17 cellular contexts compared by ENCODE assay signal in genomic region chr3:182920515-182921084, GRCh38. TPM values are rescaled to one million over a fixed set of nuclear protein-coding genes. Genes with fewer than 3 reads are reported as not detected.
DNase-seq lines count a peak whose midpoint lies in the region; ATAC-seq and TF ChIP-seq lines count a peak whose summit lies in the region.
"Had no signal": no experiment of that assay in that cellular context is flagged by ENCODE, and none has a peak within 500 bp of the region (broad histone marks: within the 10 kb centered on the region; RNA-seq: fewer than 3 reads in every experiment).

No MANE protein-coding gene starts in this region.

- H3K36me3 ChIP-seq in A673 (ENCODE audit: insufficient read depth, low read length, poor library complexity, severe bottlenecking) (no peaks in the 10 kb centered on the region), HEK293 (ENCODE audit: control insufficient read depth in 2 of 2, insufficient read depth in 1 of 2, low read length in 2 of 2) (peaks cover 0 to 2% of the 10 kb centered on the region in 2 experiments; a peak in 1 of 3 replicates), mesenchymal stem cell (ENCODE audit: control insufficient read depth in 1 of 2, insufficient read depth in 2 of 2, low read depth in 1 of 2, low read length in 2 of 2) (peaks cover 0 to 24% of the 10 kb centered on the region in 2 experiments)
- H3K36me3 ChIP-seq: brain microvascular endothelial cell had no signal

- H3K9ac ChIP-seq in mesenchymal stem cell (ENCODE audit: low read length): no peak overlapping the region
- H3K9ac ChIP-seq: GM23248 had no signal

- peaks cover 12% of the 10 kb centered on the region for H3K4me1 Mint-ChIP-seq in WTC11
- H3K4me1 Mint-ChIP-seq: neural crest cell had no signal

- H4K8ac ChIP-seq in mesenchymal stem cell (ENCODE audit: low read length): peak overlapping the region; percentile 35

- H3K9me3 ChIP-seq in A673 (ENCODE audit: low read depth, low read length, poor library complexity, severe bottlenecking): no peaks in the 10 kb centered on the region
- no peaks in the 10 kb centered on the region for H3K9me3 ChIP-seq in HEK293 (ENCODE audit: control insufficient read depth, insufficient read depth, low read depth, low read length)
- no peaks in the 10 kb centered on the region for H3K9me3 ChIP-seq in mesenchymal stem cell (ENCODE audit: control insufficient read depth, low read length)

- peak overlapping the region; percentile 20 for H3K27ac ChIP-seq in A673 (ENCODE audit: low read depth, low read length, poor library complexity, severe bottlenecking)
- no peak overlapping the region for H3K27ac ChIP-seq in HEK293 (ENCODE audit: extremely low read depth, low read depth, low read length)
- H3K27ac ChIP-seq in mesenchymal stem cell (ENCODE audit: low read length, poor library complexity, severe bottlenecking): peak overlapping the region; percentile 1
- H3K27ac ChIP-seq: brain microvascular endothelial cell, epithelial cell of prostate, GM23248 had no signal

- no peak overlapping the region for H3K4me2 ChIP-seq in mesenchymal stem cell (ENCODE audit: low read length, poor library complexity, severe bottlenecking)

- peak overlapping the region; percentile 19 for H2AK5ac ChIP-seq in mesenchymal stem cell (ENCODE audit: low read length, severe bottlenecking)

- no TSS peak for BruUV-seq in A673 (replicated peaks; lab: Mats Ljungman, UMichigan)

- no peaks in the 10 kb centered on the region for H3K27me3 Mint-ChIP-seq in WTC11 (ENCODE audit: low read depth)

- no peaks in the 10 kb centered on the region for H3K79me1 ChIP-seq in mesenchymal stem cell (replicated peaks; ENCODE audit: low read length, poor library complexity, severe bottlenecking)

- peaks cover 4% of the 10 kb centered on the region for H3K9me3 Mint-ChIP-seq in WTC11
- H3K9me3 Mint-ChIP-seq: immature natural killer cell, neural crest cell had no signal

- H4K91ac ChIP-seq in mesenchymal stem cell (ENCODE audit: low read length): no peak overlapping the region

- no peak overlapping the region for H2AFZ ChIP-seq in mesenchymal stem cell (ENCODE audit: low read depth, low read length)
- H2AFZ ChIP-seq: GM23248 had no signal

- H3K27me3 ChIP-seq in A673 (replicated peaks; ENCODE audit: insufficient read depth, low read depth, low read length, poor library complexity) (no peaks in the 10 kb centered on the region), mesenchymal stem cell (ENCODE audit: control insufficient read depth in 1 of 2, insufficient read depth in 1 of 2, low read length in 2 of 2) (no peaks in the 10 kb centered on the region)
- H3K27me3 ChIP-seq: brain microvascular endothelial cell had no signal

- H3K36me3 Mint-ChIP-seq in WTC11: peaks cover 3% of the 10 kb centered on the region; the same call in 1 of the 2 replicates

- no peak overlapping the region for H3K4me3 Mint-ChIP-seq in WTC11
- H3K4me3 Mint-ChIP-seq: immature natural killer cell, neural crest cell had no signal

- ATAC-seq in WTC11: peak; percentile 93
- ATAC-seq in HG02981 (IDR thresholded peaks at IDR 0.05; ENCODE audit: unreplicated experiment): no peak
- ATAC-seq in GM18520 (IDR thresholded peaks at IDR 0.05; ENCODE audit: unreplicated experiment): no peak

- 54% methylated on average over 8 of the region's 9 CpGs for WGBS in mesenchymal stem cell

- peak overlapping the region; percentile 86 for H3K27ac Mint-ChIP-seq in WTC11

- no peak overlapping the region for H2BK120ac ChIP-seq in mesenchymal stem cell (ENCODE audit: low read depth, low read length)

- no peak overlapping the region for H2BK12ac ChIP-seq in mesenchymal stem cell (ENCODE audit: low read length in 2 of 2)

- POLR2A ChIA-PET in A673 (lab: Charles Lee; ENCODE audit: low non-redundant PET) (no interaction called here), HEK293 (lab: Yijun Ruan, JAX) (no interaction called here), WTC11 (lab: Charles Lee) (no interaction called here)

- intact Hi-C loops in A673 (cut with micrococcal nuclease; ENCODE audit: unreplicated experiment) (no loop called here), head of caudate nucleus (cut with DNase I) (no loop called here)

- CTCF ChIA-PET in A673 (lab: Charles Lee) (no interaction called here), HEK293 (lab: Yijun Ruan, JAX) (interaction anchor here (0.8 to 1.1 kb wide), 2 partner anchors 12 to 851 kb away, joined by 4 read pairs; no protein-coding TSS in a partner anchor), WTC11 (lab: Charles Lee) (interaction anchor here (0.6 to 1.6 kb wide), 6 partner anchors 11 to 206 kb away, joined by 3 to 8 read pairs (median 4); no protein-coding TSS in a partner anchor)

- H3K4me3 ChIP-seq in A673 (ENCODE audit: low read depth, low read length, poor library complexity, severe bottlenecking) (no peak overlapping the region), HEK293 (ENCODE audit: low read depth, low read length) (no peak overlapping the region), mesenchymal stem cell (ENCODE audit: insufficient read depth in 1 of 2, low read depth in 1 of 2, low read length in 2 of 2) (no peak overlapping the region)
- H3K4me3 ChIP-seq: GM23248 had no signal

- H3K23ac ChIP-seq in mesenchymal stem cell (ENCODE audit: low read length in 2 of 2): no peak overlapping the region

- H3K14ac ChIP-seq in mesenchymal stem cell (ENCODE audit: low read length in 2 of 2): no peak overlapping the region

- H3K4ac ChIP-seq in mesenchymal stem cell (ENCODE audit: low read depth in 1 of 2, low read length in 2 of 2): no peak overlapping the region

- no peak overlapping the region for H2BK15ac ChIP-seq in mesenchymal stem cell (ENCODE audit: low read depth, poor library complexity, severe bottlenecking)

- H2BK5ac ChIP-seq in mesenchymal stem cell (ENCODE audit: low read depth, low read length, poor library complexity, severe bottlenecking): no peak overlapping the region

- DNase-seq in A673 (ENCODE audit: low spot score) (peak; percentile 49), WTC11 (ENCODE audit: low spot score) (peak; percentile 22), mesenchymal stem cell (no peak), head of caudate nucleus (no peak), Ammon's horn (ENCODE audit: low spot score) (no peak)
- DNase-seq: brain microvascular endothelial cell; GM23248; immature natural killer cell; KG1; NCI-H2107; stimulated activated CD4-positive, alpha-beta T cell treated with anti-CD3 and anti-CD28 coated beads, Interleukin-15, amount 100 ng/mL, for 24 hours; stimulated activated CD8-positive, alpha-beta memory T cell treated with anti-CD3 and anti-CD28 coated beads, Interleukin-4, amount 100 ng/mL, for 48 hours had no signal

- H3K4me1 ChIP-seq in A673 (ENCODE audit: insufficient read depth, low read length, poor library complexity, severe bottlenecking) (peaks cover 8% of the 10 kb centered on the region), HEK293 (ENCODE audit: control insufficient read depth, insufficient read depth, low read length) (no peaks in the 10 kb centered on the region), mesenchymal stem cell (ENCODE audit: control insufficient read depth, insufficient read depth, low read depth, low read length) (peaks cover 3% of the 10 kb centered on the region)

- TF ChIP-seq CTCF in A673 (conservative IDR thresholded peaks at IDR 0.05; ENCODE audit: low read depth, low read length) (no peak), HEK293 (tag by site-specific recombination; IDR thresholded peaks at IDR 0.05) (no peak), WTC11 (IDR thresholded peaks at IDR 0.05) (no peak)

- no peak overlapping the region for H3K18ac ChIP-seq in mesenchymal stem cell (ENCODE audit: low read depth in 1 of 2, low read length in 2 of 2)

TF ChIP-seq in HEK293, 187 proteins besides CTCF, POLR2A, EP300 and RAD21 (continues in another document):
- no peak for TF ChIP-seq TRIM28 (IDR thresholded peaks at IDR 0.05; ENCODE audit: borderline replicate concordance, low read length)
- TF ChIP-seq ZNF18 (tag by site-specific recombination; IDR thresholded peaks at IDR 0.05): no peak
- no peak for TF ChIP-seq ZNF239 (tag by site-specific recombination; IDR thresholded peaks at IDR 0.05)
- peak; percentile 52; the same call in 1 of the 2 replicates for TF ChIP-seq ZBTB17 (tag by site-specific recombination; IDR thresholded peaks at IDR 0.05)
- TF ChIP-seq ZNF121 (tag by site-specific recombination; IDR thresholded peaks at IDR 0.05): no peak
- TF ChIP-seq ZNF785 (tag by site-specific recombination; IDR thresholded peaks at IDR 0.05): no peak

TF ChIP-seq in WTC11, 78 proteins besides CTCF, POLR2A, EP300 and RAD21:
- TF ChIP-seq CREM (CRISPR knock-in tag; IDR thresholded peaks at IDR 0.05): no peak
- TF ChIP-seq NFYB (CRISPR knock-in tag; conservative IDR thresholded peaks at IDR 0.05; ENCODE audit: low read depth): no peak
- 0 out of 2 replicates have a peak, but pooled peaks have one; percentile 44 for TF ChIP-seq NFE2L1 (CRISPR knock-in tag; IDR thresholded peaks at IDR 0.05)

RNA-seq across cellular contexts. Expression of gene DCUN1D1, which starts 59.7 kb away (rescaled TPM):
- total RNA-seq in A673 (2021) (60.9 and 75.3 TPM in 2 replicates), WTC11 (2021) (50.4 to 64.5 TPM (median 56.3 TPM) in 3 replicates)
- 38.5 TPM for polyA plus RNA-seq in mesenchymal stem cell (2013, experiment 1 of 2)
- polyA plus RNA-seq in mesenchymal stem cell (2013, experiment 2 of 2): 42.5 TPM

Comparison
In these comparisons a context has a peak if more than half of its experiments do, and no peak if none do; other contexts are left out.
1. DNase-seq: peak in A673 (single experiment) and WTC11 (single experiment); none in mesenchymal stem cell (single experiment), head of caudate nucleus (0 of 42) and Ammon's horn (single experiment).